ENCODE assay signal across 8 cellular contexts in genomic region chr16:30957456-30958163, GRCh38. TPM values are rescaled to one million over a fixed set of nuclear protein-coding genes. Genes with fewer than 3 reads are reported as not detected.
A peak's percentile ranks its signal among the peaks of the same experiment; 100 is the strongest.
DNase-seq lines count a peak whose midpoint lies in the region; ATAC-seq and TF ChIP-seq lines count a peak whose summit lies in the region.

TSS of gene SETD1A (plus strand) at chr16:30957754. CDS start at chr16:30958732, 978 bp downstream.

- H3K4me1 Mint-ChIP-seq in type B pancreatic cell (ENCODE audit: unreplicated experiment) = peaks cover 10% of the 10 kb centered on the region

- H3K36me3 ChIP-seq in adrenal gland (replicated peaks in 1 of 2) (peaks cover 0 to 39% of the 10 kb centered on the region in 2 donors), heart left ventricle (peaks cover 6 to 45% (median 40%) of the 10 kb centered on the region in 9 donors)

- peak; percentile 64 for ATAC-seq in HG02884 (IDR thresholded peaks at IDR 0.05; ENCODE audit: unreplicated experiment)
- peak; percentile 90 to 96 (median 91) for ATAC-seq in heart left ventricle

- H3K4me1 ChIP-seq in adrenal gland (replicated peaks in 1 of 2) (peaks cover 15 to 27% of the 10 kb centered on the region in 2 donors), heart left ventricle (peaks cover 0 to 37% (median 24%) of the 10 kb centered on the region in 12 donors)

- TF ChIP-seq CTCF in GM13976 (IDR thresholded peaks at IDR 0.05; ENCODE audit: borderline replicate concordance, control extremely low read depth, extremely low read depth, insufficient read depth, missing control alignments) (no peak), adrenal gland (IDR thresholded peaks at IDR 0.05) (peak in 5 of 6 experiments; percentile 3 to 45 (median 19)), heart left ventricle (IDR thresholded peaks at IDR 0.05) (peak in 1 of 12 donors; percentile 7), type B pancreatic cell (conservative IDR thresholded peaks at IDR 0.05) (peak; percentile 28)

- H3K27ac Mint-ChIP-seq in type B pancreatic cell = peak within 1 kb of the TSS; percentile 99

- peak within 1 kb of the TSS; percentile 97 for H3K4me3 Mint-ChIP-seq in type B pancreatic cell

- H3K27me3 ChIP-seq in adrenal gland (no peaks in the 10 kb centered on the region), heart left ventricle (no peaks in the 10 kb centered on the region)

- intact Hi-C loops in T-helper 1 cell treated with Interleukin-12 subunit alpha and Interleukin-12 subunit beta and Interleukin-4 antibody, amounts not matched to agents 30 ng/mL and 1 ng/mL, for 36 hours (cut with micrococcal nuclease) = loop anchor here (1.0 to 10.0 kb wide), 13 partner anchors 34 to 911 kb away; partner anchors contain the start of genes ARMC5, BCKDK, FBRS and FBXL19
- intact Hi-C loops in adrenal gland (cut with DNase I) = no loop called here
- intact Hi-C loops in heart left ventricle (cut with DNase I) = loop anchor here in 5 of 10 donors (2.0 to 10.0 kb wide), 7 partner anchors 63 to 907 kb away; partner anchors contain the start of genes ARMC5 (in 1 of the 5), BCL7C (in 1 of the 5), CTF1 (in 1 of the 5) and STX4 (in 1 of the 5)
- intact Hi-C loops in posterior cingulate gyrus (cut with DNase I) = loop anchor here (5.0 to 10.0 kb wide), 4 partner anchors 497 to 907 kb away; partner anchors contain the start of genes ARMC5 and RUSF1

- peaks cover 5% of the 10 kb centered on the region for H3K36me3 Mint-ChIP-seq in type B pancreatic cell

- 0% methylated on average over 7 to 85 of the region's 85 CpGs for WGBS in adrenal gland, 4 donors
- 0 to 1% (median 1%) methylated on average over 41 to 85 of the region's 85 CpGs for WGBS in heart left ventricle, 4 donors

- no peaks in the 10 kb centered on the region for H3K9me3 Mint-ChIP-seq in type B pancreatic cell

- no peaks in the 10 kb centered on the region for H3K27me3 Mint-ChIP-seq in type B pancreatic cell

- in situ Hi-C loops in GM13976 (cut with MboI; ENCODE audit: low sequenced_read_pairs, unreplicated experiment) = loop anchor here (25.0 kb wide), 1 partner anchor 905 kb away; the partner anchor contains the start of gene ZNF267

- no peaks in the 10 kb centered on the region for H3K9me3 ChIP-seq in adrenal gland (replicated peaks in 1 of 3)
- H3K9me3 ChIP-seq in heart left ventricle = no peaks in the 10 kb centered on the region

- DNase-seq in GM13976 (ENCODE audit: low spot score) (peak; percentile 98), NCI-H146 treated with DMSO at 0.1 percent for 48 hours (lab: John Stamatoyannopoulos, UW; ENCODE audit: unreplicated experiment) (peak; percentile 92), adrenal gland (peak; percentile 95 to 99 (median 98)), heart left ventricle (peak; percentile 98 to 99 (median 98)), posterior cingulate gyrus (peak; percentile 94 to 100 (median 97)), type B pancreatic cell (ENCODE audit: extremely low spot score, unreplicated experiment) (peak; percentile 96)

- H3K27ac ChIP-seq in adrenal gland (peak within 1 kb of the TSS; percentile 94 to 99 (median 98)), heart left ventricle (peak within 1 kb of the TSS; percentile 86 to 99 (median 98))

- TF ChIP-seq POLR2A in adrenal gland (IDR thresholded peaks at IDR 0.05) (peak; percentile 11 to 78), heart left ventricle (IDR thresholded peaks at IDR 0.05) (peak in 1 of 2 donors; percentile 44)

- peak within 1 kb of the TSS; percentile 79 to 93 (median 90) for H3K4me3 ChIP-seq in adrenal gland
- peak within 1 kb of the TSS; percentile 37 to 93 (median 82) for H3K4me3 ChIP-seq in heart left ventricle

RNA-seq across cellular contexts. Expression of gene SETD1A, which starts in this region (rescaled TPM):
- 25.9 and 27.8 TPM in 2 replicates for total RNA-seq in T-helper 1 cell treated with Interleukin-12 subunit alpha and Interleukin-12 subunit beta and Interleukin-4 antibody, amounts not matched to agents 30 ng/mL and 1 ng/mL, for 36 hours
- total RNA-seq in adrenal gland (10 to 100 TPM in 6 of 8 donors, 1 to 10 TPM in 2; 6.0 to 23.0 (median 12.8) TPM), heart left ventricle (10 to 100 TPM in 3 of 9 donors, 1 to 10 TPM in 6; 4.6 to 12.1 (median 9.0) TPM), type B pancreatic cell (ENCODE audit: low replicate concordance) (19.3 and 25.0 TPM in 2 replicates)
- polyA plus RNA-seq in adrenal gland (10 to 100 TPM in 2 of 3 donors, 1 to 10 TPM in 1; 8.7 to 40.1 (median 19.1) TPM), heart left ventricle (1 to 10 TPM; 8.1 to 9.3 TPM)

Comparison
In these comparisons a context has a peak if more than half of its experiments do, and no peak if none do; other contexts are left out.
1. Peak in every context shown above with its lines: DNase-seq, ATAC-seq, H3K4me3 ChIP-seq and H3K27ac ChIP-seq.
2. intact Hi-C loops: an anchor here in T-helper 1 cell treated with Interleukin-12 subunit alpha and Interleukin-12 subunit beta and Interleukin-4 antibody, amounts not matched to agents 30 ng/mL and 1 ng/mL, for 36 hours (1.0 to 10.0 kb wide) and posterior cingulate gyrus (5.0 to 10.0 kb wide); none called in adrenal gland.